In genomic region chr10:13346280-13346819, GRCh38 we compare ENCODE assay signal across 8 cellular contexts. TPM values are rescaled to one million over a fixed set of nuclear protein-coding genes. Genes with fewer than 3 reads are reported as not detected.
A peak's percentile ranks its signal among the peaks of the same experiment; 100 is the strongest.
DNase-seq lines count a peak whose midpoint lies in the region; ATAC-seq lines count a peak whose summit lies in the region.

No MANE protein-coding gene starts in this region.

- ATAC-seq in naive thymus-derived CD8-positive, alpha-beta T cell: no peak
- no peak for ATAC-seq in HG03521 (IDR thresholded peaks at IDR 0.05; ENCODE audit: unreplicated experiment)

- peak overlapping the region; percentile 88 for H3K27ac ChIP-seq in duodenal mucosa (ENCODE audit: low read depth, low read length)

- H3K4me1 ChIP-seq in duodenal mucosa (ENCODE audit: control insufficient read depth in 1 of 2, insufficient read depth in 2 of 2, low read length in 2 of 2): peaks cover 18 to 27% of the 10 kb centered on the region in 2 donors

- peak overlapping the region; percentile 59 to 93 (median 89) for H3K27ac Mint-ChIP-seq in naive thymus-derived CD8-positive, alpha-beta T cell

- H3K4me3 Mint-ChIP-seq in naive thymus-derived CD8-positive, alpha-beta T cell: peak overlapping the region; percentile 69 to 90 (median 84)

- H3K4me3 ChIP-seq in duodenal mucosa (ENCODE audit: low read depth in 1 of 2, low read length in 2 of 2): peak overlapping the region; percentile 83 to 91

- H3K4me1 Mint-ChIP-seq in naive thymus-derived CD8-positive, alpha-beta T cell: peaks cover 13 to 60% (median 53%) of the 10 kb centered on the region in 4 donors

- peak overlapping the region; percentile 76 to 87 for H3K9ac ChIP-seq in duodenal mucosa (ENCODE audit: low read depth in 1 of 2, low read length in 2 of 2)

- H3K9me3 Mint-ChIP-seq in naive thymus-derived CD8-positive, alpha-beta T cell: no peaks in the 10 kb centered on the region

- no peaks in the 10 kb centered on the region for H3K27me3 ChIP-seq in duodenal mucosa (ENCODE audit: control insufficient read depth in 1 of 2, insufficient read depth in 2 of 2, low read length in 2 of 2)

- peak; percentile 68 for DNase-seq in ELR (ENCODE audit: low read depth)
- DNase-seq in NCI-H446 treated with DMSO at 0.1 percent for 48 hours (lab: John Stamatoyannopoulos, UW): peak; percentile 17
- DNase-seq in naive thymus-derived CD8-positive, alpha-beta T cell: no peak
- no peak for DNase-seq in SKM-1 treated with dmso at 0.1 percent for 144 hours (lab: John Stamatoyannopoulos, UW; ENCODE audit: unreplicated experiment)
- DNase-seq in stimulated activated naive CD4-positive, alpha-beta T cell (lab: John Stamatoyannopoulos, UW): no peak
- no peak for DNase-seq in NCI-H2196 treated with DMSO at 0.1 percent for 48 hours (lab: John Stamatoyannopoulos, UW; ENCODE audit: unreplicated experiment)

- POLR2A ChIA-PET in naive thymus-derived CD8-positive, alpha-beta T cell (lab: Charles Lee): no interaction called here

- H3K36me3 ChIP-seq in duodenal mucosa (ENCODE audit: control insufficient read depth in 1 of 2, insufficient read depth in 2 of 2, low read length in 2 of 2): peaks cover 0 to 5% of the 10 kb centered on the region in 2 donors

- peaks cover 0 to 14% (median 5%) of the 10 kb centered on the region in 3 donors for H3K36me3 Mint-ChIP-seq in naive thymus-derived CD8-positive, alpha-beta T cell

- no peaks in the 10 kb centered on the region for H3K9me3 ChIP-seq in duodenal mucosa (ENCODE audit: control insufficient read depth in 1 of 2, low read length in 2 of 2)

- H3K27me3 Mint-ChIP-seq in naive thymus-derived CD8-positive, alpha-beta T cell: no peaks in the 10 kb centered on the region

RNA-seq across cellular contexts. Expression of gene SEPHS1, which starts 1.7 kb away (rescaled TPM):
- total RNA-seq in naive thymus-derived CD8-positive, alpha-beta T cell: 10 to 100 TPM; 32.7 to 42.7 TPM
- 10 to 100 TPM; 17.7 to 22.5 (median 21.9) TPM for polyA plus RNA-seq in naive thymus-derived CD8-positive, alpha-beta T cell

RNA-seq across cellular contexts. Expression of gene PHYH, which starts 46.5 kb away (rescaled TPM):
- 10 to 100 TPM; 17.3 to 18.6 TPM for total RNA-seq in naive thymus-derived CD8-positive, alpha-beta T cell
- 10 to 100 TPM; 17.6 to 20.5 (median 20.1) TPM for polyA plus RNA-seq in naive thymus-derived CD8-positive, alpha-beta T cell

Comparison
In these comparisons a context has a peak if more than half of its experiments do, and no peak if none do; other contexts are left out.
1. DNase-seq: peak in ELR (single experiment) and NCI-H446 treated with DMSO at 0.1 percent for 48 hours (single experiment); none in naive thymus-derived CD8-positive, alpha-beta T cell (0 of 10), SKM-1 treated with dmso at 0.1 percent for 144 hours (single experiment), stimulated activated naive CD4-positive, alpha-beta T cell (0 of 6) and NCI-H2196 treated with DMSO at 0.1 percent for 48 hours (single experiment).